1 cellular context compared by ENCODE assay signal in genomic region chr14:104550340-104550848, GRCh38.
TF ChIP-seq lines count a peak whose summit lies in the region.

No MANE protein-coding gene starts in this region.

TF ChIP-seq in H1, 55 proteins besides CTCF, POLR2A, EP300 and RAD21:
- no peak for TF ChIP-seq SP2 (IDR thresholded peaks at IDR 0.05; ENCODE audit: low read length)
- 0 out of 2 replicates have a peak, but pooled peaks have one; percentile 1 for TF ChIP-seq KDM1A (IDR thresholded peaks at IDR 0.05; ENCODE audit: borderline replicate concordance, low read length)
